In the genomic region with DNA sequence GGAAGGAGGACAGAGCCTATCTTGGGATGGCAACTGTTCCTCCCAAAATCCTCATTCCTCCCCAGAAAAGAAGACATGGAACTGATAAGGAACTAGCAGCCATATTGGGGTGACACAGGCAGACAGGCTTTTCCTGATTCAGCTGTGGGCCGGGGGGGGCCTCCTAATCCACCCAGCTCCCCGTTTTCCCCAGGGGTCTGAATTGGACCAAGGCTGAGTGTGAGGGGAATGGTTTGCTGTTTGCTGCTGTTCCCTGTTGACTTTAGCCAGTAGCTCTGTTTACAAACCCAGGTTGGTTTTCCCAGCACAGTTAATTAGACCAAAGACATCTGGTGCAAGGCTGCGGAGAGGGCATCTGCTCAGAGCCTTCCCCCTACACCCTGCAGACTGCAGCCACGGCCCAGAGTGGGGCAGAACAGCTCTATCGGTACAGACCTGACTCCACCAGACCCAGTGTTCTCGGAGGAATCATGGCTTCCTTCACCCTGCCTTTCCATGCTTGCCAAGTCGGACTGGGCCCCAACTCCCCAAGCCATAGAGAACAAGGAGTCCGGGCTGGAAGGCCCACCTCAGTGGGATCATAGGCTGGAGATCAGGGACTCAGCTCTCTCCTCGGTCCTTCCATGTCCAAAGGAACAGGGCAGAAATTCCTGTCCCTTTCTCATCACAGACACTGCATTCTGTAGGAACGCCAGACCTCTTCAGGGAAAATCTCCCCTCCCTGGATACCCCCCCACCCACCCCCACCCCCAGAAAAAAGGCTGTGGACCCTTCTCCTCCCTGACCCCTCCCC, we compare ENCODE assay signal across 1 cellular context.
TF ChIP-seq lines count a peak whose summit lies in the region.

No MANE protein-coding gene starts in this region.

TF ChIP-seq in HepG2, 621 proteins besides CTCF, POLR2A, EP300 and RAD21 (continued from another document):
- TF ChIP-seq, protein P1, sequence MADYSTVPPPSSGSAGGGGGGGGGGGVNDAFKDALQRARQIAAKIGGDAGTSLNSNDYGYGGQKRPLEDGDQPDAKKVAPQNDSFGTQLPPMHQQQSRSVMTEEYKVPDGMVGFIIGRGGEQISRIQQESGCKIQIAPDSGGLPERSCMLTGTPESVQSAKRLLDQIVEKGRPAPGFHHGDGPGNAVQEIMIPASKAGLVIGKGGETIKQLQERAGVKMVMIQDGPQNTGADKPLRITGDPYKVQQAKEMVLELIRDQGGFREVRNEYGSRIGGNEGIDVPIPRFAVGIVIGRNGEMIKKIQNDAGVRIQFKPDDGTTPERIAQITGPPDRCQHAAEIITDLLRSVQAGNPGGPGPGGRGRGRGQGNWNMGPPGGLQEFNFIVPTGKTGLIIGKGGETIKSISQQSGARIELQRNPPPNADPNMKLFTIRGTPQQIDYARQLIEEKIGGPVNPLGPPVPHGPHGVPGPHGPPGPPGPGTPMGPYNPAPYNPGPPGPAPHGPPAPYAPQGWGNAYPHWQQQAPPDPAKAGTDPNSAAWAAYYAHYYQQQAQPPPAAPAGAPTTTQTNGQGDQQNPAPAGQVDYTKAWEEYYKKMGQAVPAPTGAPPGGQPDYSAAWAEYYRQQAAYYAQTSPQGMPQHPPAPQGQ (CRISPR knock-in tag; IDR thresholded peaks at IDR 0.05; ENCODE audit: borderline replicate concordance): 0 out of 2 replicates have a peak, but pooled peaks have one; percentile 57
- TF ChIP-seq NFYB (CRISPR knock-in tag; IDR thresholded peaks at IDR 0.05) (no peak), ZNF256 (CRISPR knock-in tag; conservative IDR thresholded peaks at IDR 0.05) (0 out of 2 replicates have a peak, but pooled peaks have one; percentile 19), EED (CRISPR knock-in tag; IDR thresholded peaks at IDR 0.05) (peak; percentile 75; the same call in 1 of the 2 replicates), ZNF781 (CRISPR knock-in tag; IDR thresholded peaks at IDR 0.05; ENCODE audit: borderline replicate concordance, not compliant biosample characterization) (no peak), ZNF441 (CRISPR knock-in tag; IDR thresholded peaks at IDR 0.05; ENCODE audit: borderline replicate concordance) (0 out of 2 replicates have a peak, but pooled peaks have one; percentile 39), ZC3H13 (CRISPR knock-in tag; IDR thresholded peaks at IDR 0.05) (0 out of 2 replicates have a peak, but pooled peaks have one; percentile 25), ZSCAN31 (CRISPR knock-in tag; IDR thresholded peaks at IDR 0.05; ENCODE audit: low read depth) (0 out of 2 replicates have a peak, but pooled peaks have one; percentile 55), SRSF9 (IDR thresholded peaks at IDR 0.05; ENCODE audit: borderline replicate concordance, insufficient read depth, low read depth, low read length, poor library complexity, severe bottlenecking) (no peak), BHLHE40 (IDR thresholded peaks at IDR 0.05; ENCODE audit: low read length) (0 out of 2 replicates have a peak, but pooled peaks have one; percentile 14), NR2F2 (IDR thresholded peaks at IDR 0.05; ENCODE audit: borderline replicate concordance, low read depth) (0 out of 2 replicates have a peak, but pooled peaks have one; percentile 9), ZNF34 (CRISPR knock-in tag; IDR thresholded peaks at IDR 0.05; ENCODE audit: borderline replicate concordance) (no peak), SETDB1 (CRISPR knock-in tag; IDR thresholded peaks at IDR 0.05; ENCODE audit: borderline replicate concordance) (no peak), ESRRA (CRISPR knock-in tag; IDR thresholded peaks at IDR 0.05; ENCODE audit: low read depth) (no peak), SUZ12 (IDR thresholded peaks at IDR 0.05; ENCODE audit: low read depth, low read length) (no peak), ZMAT3 (CRISPR knock-in tag; conservative IDR thresholded peaks at IDR 0.05) (peak; percentile 73; the same call in 1 of the 2 replicates), MTA1 (CRISPR knock-in tag; IDR thresholded peaks at IDR 0.05; ENCODE audit: borderline replicate concordance) (peak; percentile 15; the same call in 1 of the 2 replicates), NFIB (CRISPR knock-in tag; IDR thresholded peaks at IDR 0.05; ENCODE audit: borderline replicate concordance) (no peak), NFE2 (CRISPR knock-in tag; IDR thresholded peaks at IDR 0.05) (no peak), ATF7 (IDR thresholded peaks at IDR 0.05) (no peak), ATF7 (CRISPR knock-in tag; IDR thresholded peaks at IDR 0.05) (no peak), U2AF1 (optimal IDR thresholded peaks at IDR 0.05; ENCODE audit: low read depth, low read length) (no peak), CHD2 (IDR thresholded peaks at IDR 0.05; ENCODE audit: low read depth, low read length) (no peak), ZSCAN25 (CRISPR knock-in tag; IDR thresholded peaks at IDR 0.05) (peak; percentile 86), MZF1 (CRISPR knock-in tag; IDR thresholded peaks at IDR 0.05; ENCODE audit: borderline replicate concordance) (no peak; the same call in 1 of the 2 replicates), ZNF124 (CRISPR knock-in tag; IDR thresholded peaks at IDR 0.05) (no peak), ZNF44 (CRISPR knock-in tag; IDR thresholded peaks at IDR 0.05) (no peak)
- TF ChIP-seq, protein P2, sequence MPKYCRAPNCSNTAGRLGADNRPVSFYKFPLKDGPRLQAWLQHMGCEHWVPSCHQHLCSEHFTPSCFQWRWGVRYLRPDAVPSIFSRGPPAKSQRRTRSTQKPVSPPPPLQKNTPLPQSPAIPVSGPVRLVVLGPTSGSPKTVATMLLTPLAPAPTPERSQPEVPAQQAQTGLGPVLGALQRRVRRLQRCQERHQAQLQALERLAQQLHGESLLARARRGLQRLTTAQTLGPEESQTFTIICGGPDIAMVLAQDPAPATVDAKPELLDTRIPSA (CRISPR knock-in tag; IDR thresholded peaks at IDR 0.05; ENCODE audit: borderline replicate concordance): no peak
- TF ChIP-seq, protein P3, sequence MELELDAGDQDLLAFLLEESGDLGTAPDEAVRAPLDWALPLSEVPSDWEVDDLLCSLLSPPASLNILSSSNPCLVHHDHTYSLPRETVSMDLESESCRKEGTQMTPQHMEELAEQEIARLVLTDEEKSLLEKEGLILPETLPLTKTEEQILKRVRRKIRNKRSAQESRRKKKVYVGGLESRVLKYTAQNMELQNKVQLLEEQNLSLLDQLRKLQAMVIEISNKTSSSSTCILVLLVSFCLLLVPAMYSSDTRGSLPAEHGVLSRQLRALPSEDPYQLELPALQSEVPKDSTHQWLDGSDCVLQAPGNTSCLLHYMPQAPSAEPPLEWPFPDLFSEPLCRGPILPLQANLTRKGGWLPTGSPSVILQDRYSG (CRISPR knock-in tag; IDR thresholded peaks at IDR 0.05): no peak
- TF ChIP-seq, protein P4, sequence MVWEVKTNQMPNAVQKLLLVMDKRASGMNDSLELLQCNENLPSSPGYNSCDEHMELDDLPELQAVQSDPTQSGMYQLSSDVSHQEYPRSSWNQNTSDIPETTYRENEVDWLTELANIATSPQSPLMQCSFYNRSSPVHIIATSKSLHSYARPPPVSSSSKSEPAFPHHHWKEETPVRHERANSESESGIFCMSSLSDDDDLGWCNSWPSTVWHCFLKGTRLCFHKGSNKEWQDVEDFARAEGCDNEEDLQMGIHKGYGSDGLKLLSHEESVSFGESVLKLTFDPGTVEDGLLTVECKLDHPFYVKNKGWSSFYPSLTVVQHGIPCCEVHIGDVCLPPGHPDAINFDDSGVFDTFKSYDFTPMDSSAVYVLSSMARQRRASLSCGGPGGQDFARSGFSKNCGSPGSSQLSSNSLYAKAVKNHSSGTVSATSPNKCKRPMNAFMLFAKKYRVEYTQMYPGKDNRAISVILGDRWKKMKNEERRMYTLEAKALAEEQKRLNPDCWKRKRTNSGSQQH (CRISPR knock-in tag; IDR thresholded peaks at IDR 0.05; ENCODE audit: low read depth): 0 out of 2 replicates have a peak, but pooled peaks have one; percentile 72
- TF ChIP-seq, protein P5, sequence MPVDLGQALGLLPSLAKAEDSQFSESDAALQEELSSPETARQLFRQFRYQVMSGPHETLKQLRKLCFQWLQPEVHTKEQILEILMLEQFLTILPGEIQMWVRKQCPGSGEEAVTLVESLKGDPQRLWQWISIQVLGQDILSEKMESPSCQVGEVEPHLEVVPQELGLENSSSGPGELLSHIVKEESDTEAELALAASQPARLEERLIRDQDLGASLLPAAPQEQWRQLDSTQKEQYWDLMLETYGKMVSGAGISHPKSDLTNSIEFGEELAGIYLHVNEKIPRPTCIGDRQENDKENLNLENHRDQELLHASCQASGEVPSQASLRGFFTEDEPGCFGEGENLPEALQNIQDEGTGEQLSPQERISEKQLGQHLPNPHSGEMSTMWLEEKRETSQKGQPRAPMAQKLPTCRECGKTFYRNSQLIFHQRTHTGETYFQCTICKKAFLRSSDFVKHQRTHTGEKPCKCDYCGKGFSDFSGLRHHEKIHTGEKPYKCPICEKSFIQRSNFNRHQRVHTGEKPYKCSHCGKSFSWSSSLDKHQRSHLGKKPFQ (CRISPR knock-in tag; IDR thresholded peaks at IDR 0.05; ENCODE audit: insufficient replicate concordance): no peak
- TF ChIP-seq, protein P6, sequence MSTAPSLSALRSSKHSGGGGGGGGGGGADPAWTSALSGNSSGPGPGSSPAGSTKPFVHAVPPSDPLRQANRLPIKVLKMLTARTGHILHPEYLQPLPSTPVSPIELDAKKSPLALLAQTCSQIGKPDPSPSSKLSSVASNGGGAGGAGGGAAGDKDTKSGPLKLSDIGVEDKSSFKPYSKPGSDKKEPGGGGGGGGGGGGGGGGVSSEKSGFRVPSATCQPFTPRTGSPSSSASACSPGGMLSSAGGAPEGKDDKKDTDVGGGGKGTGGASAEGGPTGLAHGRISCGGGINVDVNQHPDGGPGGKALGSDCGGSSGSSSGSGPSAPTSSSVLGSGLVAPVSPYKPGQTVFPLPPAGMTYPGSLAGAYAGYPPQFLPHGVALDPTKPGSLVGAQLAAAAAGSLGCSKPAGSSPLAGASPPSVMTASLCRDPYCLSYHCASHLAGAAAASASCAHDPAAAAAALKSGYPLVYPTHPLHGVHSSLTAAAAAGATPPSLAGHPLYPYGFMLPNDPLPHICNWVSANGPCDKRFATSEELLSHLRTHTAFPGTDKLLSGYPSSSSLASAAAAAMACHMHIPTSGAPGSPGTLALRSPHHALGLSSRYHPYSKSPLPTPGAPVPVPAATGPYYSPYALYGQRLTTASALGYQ (CRISPR knock-in tag; IDR thresholded peaks at IDR 0.05): no peak
- TF ChIP-seq, protein P7, sequence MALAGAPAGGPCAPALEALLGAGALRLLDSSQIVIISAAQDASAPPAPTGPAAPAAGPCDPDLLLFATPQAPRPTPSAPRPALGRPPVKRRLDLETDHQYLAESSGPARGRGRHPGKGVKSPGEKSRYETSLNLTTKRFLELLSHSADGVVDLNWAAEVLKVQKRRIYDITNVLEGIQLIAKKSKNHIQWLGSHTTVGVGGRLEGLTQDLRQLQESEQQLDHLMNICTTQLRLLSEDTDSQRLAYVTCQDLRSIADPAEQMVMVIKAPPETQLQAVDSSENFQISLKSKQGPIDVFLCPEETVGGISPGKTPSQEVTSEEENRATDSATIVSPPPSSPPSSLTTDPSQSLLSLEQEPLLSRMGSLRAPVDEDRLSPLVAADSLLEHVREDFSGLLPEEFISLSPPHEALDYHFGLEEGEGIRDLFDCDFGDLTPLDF (CRISPR knock-in tag; IDR thresholded peaks at IDR 0.05): no peak
- TF ChIP-seq, protein P8, sequence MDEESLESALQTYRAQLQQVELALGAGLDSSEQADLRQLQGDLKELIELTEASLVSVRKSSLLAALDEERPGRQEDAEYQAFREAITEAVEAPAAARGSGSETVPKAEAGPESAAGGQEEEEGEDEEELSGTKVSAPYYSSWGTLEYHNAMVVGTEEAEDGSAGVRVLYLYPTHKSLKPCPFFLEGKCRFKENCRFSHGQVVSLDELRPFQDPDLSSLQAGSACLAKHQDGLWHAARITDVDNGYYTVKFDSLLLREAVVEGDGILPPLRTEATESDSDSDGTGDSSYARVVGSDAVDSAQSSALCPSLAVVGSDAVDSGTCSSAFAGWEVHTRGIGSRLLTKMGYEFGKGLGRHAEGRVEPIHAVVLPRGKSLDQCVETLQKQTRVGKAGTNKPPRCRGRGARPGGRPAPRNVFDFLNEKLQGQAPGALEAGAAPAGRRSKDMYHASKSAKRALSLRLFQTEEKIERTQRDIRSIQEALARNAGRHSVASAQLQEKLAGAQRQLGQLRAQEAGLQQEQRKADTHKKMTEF (CRISPR knock-in tag; IDR thresholded peaks at IDR 0.05): no peak
